In genomic region chr22:48320048-48320655, GRCh38 we compare ENCODE assay signal across 20 cellular contexts.
"Had no signal": no experiment of that assay in that cellular context is flagged by ENCODE, and none has a peak within 500 bp of the region (broad histone marks: within the 10 kb centered on the region; RNA-seq: fewer than 3 reads in every experiment).

No MANE protein-coding gene starts in this region.

- DNase-seq: cortex of kidney; effector CD8-positive, alpha-beta T cell; foreskin melanocyte; kidney glomerular epithelial cell; mammary epithelial cell; occipital lobe; stimulated activated CD4-positive, alpha-beta T cell treated with anti-CD3 and anti-CD28 coated beads, Interleukin-2, amount 100 ng/mL, for 24 hours; stimulated activated CD4-positive, alpha-beta T cell treated with anti-CD3 and anti-CD28 coated beads, Interleukin-4, amount 100 ng/mL, for 4 hours; stimulated activated naive CD4-positive, alpha-beta T cell; stomach; substantia nigra; trophoblast cell; uterus had no signal

- H3K9me3 Mint-ChIP-seq: central memory CD8-positive, alpha-beta T cell had no signal

- H3K36me3 Mint-ChIP-seq: naive thymus-derived CD8-positive, alpha-beta T cell had no signal

- H3K27ac ChIP-seq: dorsolateral prefrontal cortex, hepatocyte, stomach, thoracic aorta, uterus had no signal

- H3K4me3 ChIP-seq: dorsolateral prefrontal cortex, hepatocyte, mucosa of descending colon, stomach, thoracic aorta, uterus had no signal

- H3K4me1 ChIP-seq: stomach, uterus had no signal

- H3K27me3 ChIP-seq: hepatocyte, uterus had no signal

- H3K36me3 ChIP-seq: stomach, thoracic aorta, uterus had no signal

- H3K4me2 ChIP-seq: hepatocyte had no signal

- H3K4me1 Mint-ChIP-seq: central memory CD8-positive, alpha-beta T cell; naive thymus-derived CD8-positive, alpha-beta T cell had no signal

- H3K4me3 Mint-ChIP-seq: central memory CD8-positive, alpha-beta T cell; naive thymus-derived CD8-positive, alpha-beta T cell; neural crest cell had no signal

- H3K9me3 ChIP-seq: mucosa of descending colon, thoracic aorta, uterus had no signal
